In genomic region chr16:55700961-55701360, GRCh38 we compare ENCODE assay signal across 20 cellular contexts. TPM values are rescaled to one million over a fixed set of nuclear protein-coding genes. Genes with fewer than 3 reads are reported as not detected.
"Had no signal": no experiment of that assay in that cellular context is flagged by ENCODE, and none has a peak within 500 bp of the region (broad histone marks: within the 10 kb centered on the region; RNA-seq: fewer than 3 reads in every experiment).

No MANE protein-coding gene starts in this region.

- H3K4me1 Mint-ChIP-seq: activated B cell treated with CpG ODN at 0.5 μM for 24 hours; activated naive CD8-positive, alpha-beta T cell treated with anti-CD3 and anti-CD28 coated beads, Interleukin-2, amount 50 U/mL, for 24 hours; central memory CD8-positive, alpha-beta T cell had no signal

- H3K9me3 ChIP-seq: Peyer's patch had no signal

- H3K36me3 ChIP-seq: brain microvascular endothelial cell, cardiac muscle cell, Peyer's patch had no signal

- H3K27me3 ChIP-seq: brain microvascular endothelial cell, Peyer's patch had no signal

- ATAC-seq: activated naive CD8-positive, alpha-beta T cell treated with anti-CD3 and anti-CD28 coated beads, Interleukin-2, amount 50 U/mL, for 24 hours; PC-3 had no signal

- H3K27ac Mint-ChIP-seq: activated B cell treated with CpG ODN at 0.5 μM for 24 hours; activated CD4-positive, alpha-beta memory T cell treated with anti-CD3 and anti-CD28 coated beads for 36 hours; activated naive CD4-positive, alpha-beta T cell treated with anti-CD3 and anti-CD28 coated beads, Interleukin-2, amount 10 ng/mL, durations not matched to agents 7 days and 5 days; activated naive CD8-positive, alpha-beta T cell; activated naive CD8-positive, alpha-beta T cell treated with anti-CD3 and anti-CD28 coated beads, Interleukin-2, amount 50 U/mL, for 24 hours had no signal

- DNase-seq: activated B cell treated with CpG ODN at 0.5 μM for 24 hours; activated CD4-positive, alpha-beta T cell treated with anti-CD3 and anti-CD28 coated beads for 4 hours; activated CD4-positive, CD25-positive, alpha-beta regulatory T cell treated with anti-CD3 and anti-CD28 coated beads, Interleukin-2, amount 50 U/mL, for 72 hours; activated effector memory CD4-positive, alpha-beta T cell treated with Interleukin-2 at 50 U/mL for 16 hours; activated T-cell treated with anti-CD3 and anti-CD28 coated beads for 4 hours; NCI-H1436 treated with DMSO at 0.1 percent for 48 hours; NCI-H510A; T-helper 9 cell had no signal

- H3K4me1 ChIP-seq: Peyer's patch had no signal

- H3K4me3 Mint-ChIP-seq: activated B cell treated with CpG ODN at 0.5 μM for 24 hours; activated CD4-positive, alpha-beta memory T cell treated with anti-CD3 and anti-CD28 coated beads for 36 hours; activated naive CD4-positive, alpha-beta T cell treated with anti-CD3 and anti-CD28 coated beads, Interleukin-2, amount 10 ng/mL, durations not matched to agents 7 days and 5 days; activated naive CD8-positive, alpha-beta T cell; activated naive CD8-positive, alpha-beta T cell treated with anti-CD3 and anti-CD28 coated beads, Interleukin-2, amount 50 U/mL, for 24 hours; central memory CD8-positive, alpha-beta T cell had no signal

- H3K36me3 Mint-ChIP-seq: activated CD4-positive, alpha-beta memory T cell treated with anti-CD3 and anti-CD28 coated beads for 36 hours; activated naive CD4-positive, alpha-beta T cell treated with anti-CD3 and anti-CD28 coated beads, Interleukin-2, amount 10 ng/mL, durations not matched to agents 7 days and 5 days; activated naive CD8-positive, alpha-beta T cell had no signal

- H3K27ac ChIP-seq: brain microvascular endothelial cell, cardiac muscle cell, Peyer's patch, RWPE1, VCaP had no signal

- H3K4me3 ChIP-seq: cardiac muscle cell, Peyer's patch had no signal

- H3K9me3 Mint-ChIP-seq: activated B cell treated with CpG ODN at 0.5 μM for 24 hours; activated CD4-positive, alpha-beta memory T cell treated with anti-CD3 and anti-CD28 coated beads for 36 hours; activated naive CD4-positive, alpha-beta T cell treated with anti-CD3 and anti-CD28 coated beads, Interleukin-2, amount 10 ng/mL, durations not matched to agents 7 days and 5 days; activated naive CD8-positive, alpha-beta T cell treated with anti-CD3 and anti-CD28 coated beads, Interleukin-2, amount 50 U/mL, for 24 hours; central memory CD8-positive, alpha-beta T cell had no signal

RNA-seq across cellular contexts. Expression of gene SLC6A2, which starts 45.2 kb away (rescaled TPM):
- total RNA-seq: activated B cell treated with CpG ODN at 0.5 μM for 24 hours; activated CD4-positive, alpha-beta memory T cell treated with anti-CD3 and anti-CD28 coated beads for 36 hours; PC-3; Peyer's patch; Right ventricle myocardium superior had no signal
